8 cellular contexts compared by ENCODE assay signal in genomic region chr3:125928816-125929545, GRCh38. TPM values are rescaled to one million over a fixed set of nuclear protein-coding genes. Genes with fewer than 3 reads are reported as not detected.
DNase-seq lines count a peak whose midpoint lies in the region; TF ChIP-seq lines count a peak whose summit lies in the region.
"Not testable (repeated sequence)": the region's sequence is repeated elsewhere in the genome, so short reads cannot be mapped to it uniquely, and the experiment has no call there.

No MANE protein-coding gene starts in this region.

- not testable (repeated sequence) for H3K27ac Mint-ChIP-seq in HFFc6

- peaks cover 16% of the 10 kb centered on the region; the same call in 1 of the 2 replicates for H3K4me1 Mint-ChIP-seq in HFFc6 (ENCODE audit: low read depth)

- not testable (repeated sequence) for TF ChIP-seq RAD21 in neural cell (conservative IDR thresholded peaks at IDR 0.05)

- not testable (repeated sequence) for H3K9me2 ChIP-seq in neural cell (ENCODE audit: insufficient read depth, low read length)

- H3K79me2 ChIP-seq in neural cell (replicated peaks; ENCODE audit: insufficient read depth, low read length) = not testable (repeated sequence)

- H3K9ac ChIP-seq in neural cell (ENCODE audit: low read length) = not testable (repeated sequence)

- not testable (repeated sequence) for H3K4me3 ChIP-seq in neural cell (ENCODE audit: low read length)

- not testable (repeated sequence) for H3K4me3 Mint-ChIP-seq in HFFc6

- not testable (repeated sequence) for H3K36me3 ChIP-seq in neural cell (ENCODE audit: insufficient read depth, low read length)

- TF ChIP-seq CTCF in HFFc6 (IDR thresholded peaks at IDR 0.05) = peak; percentile 93
- TF ChIP-seq CTCF in neural cell (IDR thresholded peaks at IDR 0.05; ENCODE audit: poor library complexity, severe bottlenecking) = peak; percentile 58

- H3K4me2 ChIP-seq in neural cell (ENCODE audit: low read length) = not testable (repeated sequence)

- not testable (repeated sequence) for H3K27me3 Mint-ChIP-seq in HFFc6 (ENCODE audit: insufficient read depth)

- not testable (repeated sequence) for H3K36me3 Mint-ChIP-seq in HFFc6 (ENCODE audit: low read depth)

- H4K20me1 ChIP-seq in neural cell (ENCODE audit: insufficient read depth) = not testable (repeated sequence)

- H3K27ac ChIP-seq in neural cell (ENCODE audit: low read length) = not testable (repeated sequence)

- not testable (repeated sequence) for H3K27me3 ChIP-seq in neural cell (ENCODE audit: insufficient read depth, low read depth, low read length)

- DNase-seq in Ammon's horn (ENCODE audit: low spot score) (peak; percentile 45), HFFc6 (peak; percentile 30), NCI-H510A treated with DMSO at 0.1 percent for 48 hours (lab: John Stamatoyannopoulos, UW) (peak; percentile 17), amygdala (lab: John Stamatoyannopoulos, UW) (peak in 42 of 56 donors; percentile 4 to 81 (median 32)), glomerular visceral epithelial cell (ENCODE audit: extremely low spot score) (peak; percentile 24)
- DNase-seq in activated CD4-positive, CD25-positive, alpha-beta regulatory T cell treated with anti-CD3 and anti-CD28 coated beads, Interleukin-2, amount 50 U/mL, for 72 hours = peak; percentile 70
- peak; percentile 19 for DNase-seq in stimulated activated CD8-positive, alpha-beta memory T cell treated with anti-CD3 and anti-CD28 coated beads, Interleukin-12 subunit alpha, Interleukin-12 subunit beta, amount 100 ng/mL, for 4 hours (ENCODE audit: low read depth)

- H3K9me3 Mint-ChIP-seq in HFFc6 = not testable (repeated sequence)

- not testable (repeated sequence) for H2AFZ ChIP-seq in neural cell (ENCODE audit: low read depth, low read length)

- H3K9me3 ChIP-seq in neural cell (ENCODE audit: low read length) = not testable (repeated sequence)

- not testable (repeated sequence) for H3F3A ChIP-seq in neural cell (ENCODE audit: insufficient read depth, low read length, poor library complexity, severe bottlenecking)

- TF ChIP-seq EP300 in neural cell (conservative IDR thresholded peaks at IDR 0.05; ENCODE audit: poor library complexity, severe bottlenecking) = not testable (repeated sequence)

TF ChIP-seq in neural cell, 6 proteins besides CTCF, POLR2A, EP300 and RAD21:
- peak; percentile 39 for TF ChIP-seq SMC3 (conservative IDR thresholded peaks at IDR 0.05; ENCODE audit: poor library complexity)

RNA-seq across cellular contexts. Expression of gene ROPN1B, which starts 40.0 kb away (rescaled TPM):
- not detected for total RNA-seq in HFFc6 (2021; fragmentation: NEBNext Ultra II Directional; extraction: Animal tissue kit (Norgen Biotek cat#: 25700))
- 0.11 TPM in 1 of 2 replicates, not detected in the other for polyA plus RNA-seq in neural cell
- 0.73 TPM in 1 of 2 replicates, not detected in the other for polyA minus RNA-seq in neural cell

Comparison
In these comparisons a context has a peak if more than half of its experiments do, and no peak if none do; other contexts are left out.
1. DNase-seq: peak in every context shown above with its lines; median percentile 70 in activated CD4-positive, CD25-positive, alpha-beta regulatory T cell treated with anti-CD3 and anti-CD28 coated beads, Interleukin-2, amount 50 U/mL, for 72 hours; 45 in Ammon's horn; 32 in amygdala; 30 in HFFc6; 24 in glomerular visceral epithelial cell; 19 in stimulated activated CD8-positive, alpha-beta memory T cell treated with anti-CD3 and anti-CD28 coated beads, Interleukin-12 subunit alpha, Interleukin-12 subunit beta, amount 100 ng/mL, for 4 hours; 17 in NCI-H510A treated with DMSO at 0.1 percent for 48 hours.